In the genomic region with DNA sequence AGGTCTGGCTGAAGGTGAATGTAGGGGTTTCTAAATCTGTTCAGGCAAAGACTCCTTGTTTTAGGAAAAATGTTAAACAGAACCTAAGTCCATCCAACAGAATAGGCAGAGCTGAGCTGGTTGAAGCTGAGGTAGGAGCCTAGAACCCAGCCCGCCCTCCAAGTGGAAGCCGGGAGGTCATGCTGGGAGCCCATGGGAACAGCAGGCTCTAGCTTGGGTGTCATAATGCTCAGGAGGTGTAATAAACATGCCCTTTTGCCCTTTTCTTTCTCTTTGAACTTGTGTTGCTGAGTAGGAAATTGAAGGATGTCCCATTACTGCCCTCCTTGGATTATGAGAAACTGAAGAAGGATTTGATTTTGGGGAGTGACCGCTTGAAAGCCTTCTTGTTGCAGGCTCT, we compare ENCODE assay signal across 29 cellular contexts.
"Had no signal": no experiment of that assay in that cellular context is flagged by ENCODE, and none has a peak within 500 bp of the region (broad histone marks: within the 10 kb centered on the region; RNA-seq: fewer than 3 reads in every experiment).

No MANE protein-coding gene starts in this region.

- H3K4me1 ChIP-seq: ascending aorta had no signal

- H3K9me3 ChIP-seq: ascending aorta, body of pancreas, SJSA1 had no signal

- H3K27ac ChIP-seq: ascending aorta, body of pancreas, RWPE1, SJSA1 had no signal

- H3K4me3 Mint-ChIP-seq: activated CD8-positive, alpha-beta T cell treated with anti-CD3 and anti-CD28 coated beads for 36 hours; activated T-cell treated with anti-CD3 and anti-CD28 coated beads, Interleukin-2, amount 50 U/mL, for 72 hours; central memory CD8-positive, alpha-beta T cell; T-helper 1 cell treated with Interleukin-12 subunit alpha and Interleukin-12 subunit beta and Interleukin-4 antibody, amounts not matched to agents 30 μg/mL and 1 μg/mL, for 36 hours had no signal

- H3K27me3 Mint-ChIP-seq: activated CD8-positive, alpha-beta T cell treated with anti-CD3 and anti-CD28 coated beads for 36 hours; central memory CD8-positive, alpha-beta T cell had no signal

- ATAC-seq: activated CD4-positive, CD25-positive, alpha-beta regulatory T cell treated with anti-CD3 and anti-CD28 coated beads, Interleukin-2, amount 50 U/mL, for 24 hours; activated CD8-positive, alpha-beta T cell treated with anti-CD3 and anti-CD28 coated beads for 36 hours; activated T-cell treated with anti-CD3 and anti-CD28 coated beads, Interleukin-2, amount 50 U/mL, for 72 hours; body of pancreas; Panc1; SK-N-SH treated with all-trans-retinoic acid at 6 μM for 48 hours had no signal

- FAIRE-seq: bronchial epithelial cell had no signal

- H3K27ac Mint-ChIP-seq: activated CD8-positive, alpha-beta T cell treated with anti-CD3 and anti-CD28 coated beads for 36 hours; activated T-helper 2 cell treated with anti-CD3 and anti-CD28 coated beads, Interferon-gamma antibody, Interleukin-2, Interleukin-4, amounts not matched to agents 10 μg/mL and 5 μg/mL and 100 μg/mL, durations not matched to agents 14 hours and 24 hours and 36 hours had no signal

- H3K9me3 Mint-ChIP-seq: activated CD8-positive, alpha-beta T cell treated with anti-CD3 and anti-CD28 coated beads for 36 hours; activated T-cell treated with anti-CD3 and anti-CD28 coated beads, Interleukin-2, amount 50 U/mL, for 72 hours; activated T-helper 2 cell treated with anti-CD3 and anti-CD28 coated beads, Interferon-gamma antibody, Interleukin-2, Interleukin-4, amounts not matched to agents 10 μg/mL and 5 μg/mL and 100 μg/mL, durations not matched to agents 14 hours and 24 hours and 36 hours; central memory CD8-positive, alpha-beta T cell; T-helper 1 cell treated with Interleukin-12 subunit alpha and Interleukin-12 subunit beta and Interleukin-4 antibody, amounts not matched to agents 30 μg/mL and 1 μg/mL, for 36 hours had no signal

- H3K4me1 Mint-ChIP-seq: central memory CD8-positive, alpha-beta T cell had no signal

- H3K4me3 ChIP-seq: ascending aorta, body of pancreas, SJSA1 had no signal

- H3K27me3 ChIP-seq: ascending aorta, body of pancreas, SJSA1 had no signal

- DNase-seq: activated CD4-positive, alpha-beta T cell treated with anti-CD3 and anti-CD28 coated beads for 4 hours; activated CD8-positive, alpha-beta memory T cell treated with anti-CD3 and anti-CD28 coated beads, Interleukin-2, amount 50 U/mL, for 4 hours; activated CD8-positive, alpha-beta T cell treated with anti-CD3 and anti-CD28 coated beads for 36 hours; activated naive CD4-positive, alpha-beta T cell treated with anti-CD3 and anti-CD28 coated beads, Interleukin-2, amount 50 U/mL, for 16 hours; activated T-cell treated with anti-CD3 and anti-CD28 coated beads, Interleukin-2, amount 50 U/mL, for 72 hours; amniotic stem cell; body of pancreas; MM.1S; NCI-H1105; NCI-H1436; NCI-H187; NCI-H2081 treated with DMSO at 0.1 percent for 48 hours; NCI-H2171; NCI-H2227 treated with DMSO at 0.1 percent for 48 hours; NCI-H526 treated with DMSO at 0.1 percent for 48 hours; NCI-H82; NK-92 treated with Interleukin-12 subunit alpha and Interleukin-12 subunit beta, amount 100 ng/mL, for 24 hours; OCI-M1; Right ventricle myocardium superior had no signal
